Comparison of ENCODE assay signal across 9 cellular contexts in the genomic region with DNA sequence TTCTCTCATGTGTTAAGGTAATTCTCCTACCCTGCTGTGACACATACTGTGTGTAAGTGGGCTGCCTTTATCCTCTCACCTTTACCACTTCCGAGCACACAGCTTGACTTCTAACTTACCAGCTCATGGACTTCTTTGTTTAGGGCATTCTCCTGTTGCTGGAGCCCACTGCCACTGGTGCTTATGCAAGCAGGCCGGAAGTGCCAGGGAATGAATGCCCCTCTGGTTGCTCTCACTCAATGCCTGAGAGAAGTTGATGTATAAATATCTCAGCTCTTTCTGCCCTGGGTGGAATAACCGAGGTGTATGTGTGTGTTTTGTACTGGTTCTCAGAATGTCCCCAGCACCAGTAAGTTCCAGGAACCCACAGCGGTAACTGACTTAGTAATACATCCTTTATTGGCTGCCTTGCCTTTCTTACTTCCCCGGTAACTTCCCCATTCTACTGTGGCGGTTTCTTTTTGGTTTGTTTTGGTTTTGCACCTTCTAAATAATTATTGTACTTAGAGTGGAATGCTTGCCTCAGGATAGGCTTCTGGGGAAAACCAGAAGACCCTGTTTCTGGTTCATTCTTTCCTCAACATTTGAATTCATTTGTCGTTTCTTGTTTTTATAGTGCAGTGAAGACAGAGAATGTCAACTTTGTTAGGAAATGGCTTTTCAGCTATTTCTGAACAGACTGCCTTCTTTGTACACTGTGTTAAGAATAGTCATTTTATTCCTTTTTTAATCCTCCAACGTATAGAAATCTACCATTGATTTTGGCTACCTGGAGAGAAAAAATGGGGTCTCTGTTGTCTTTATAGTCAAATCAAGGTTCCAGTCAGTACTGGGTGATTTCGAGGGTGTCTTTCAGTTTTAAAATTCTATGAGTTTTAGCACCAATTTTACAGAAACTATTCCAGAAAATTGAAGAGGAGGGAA. TPM values are rescaled to one million over a fixed set of nuclear protein-coding genes. Genes with fewer than 3 reads are reported as not detected.
A peak's percentile ranks its signal among the peaks of the same experiment; 100 is the strongest.
DNase-seq lines count a peak whose midpoint lies in the region; ATAC-seq, FAIRE-seq and TF ChIP-seq lines count a peak whose summit lies in the region.
"Had no signal": no experiment of that assay in that cellular context is flagged by ENCODE, and none has a peak within 500 bp of the region (broad histone marks: within the 10 kb centered on the region; RNA-seq: fewer than 3 reads in every experiment).

No MANE protein-coding gene starts in this region.

- peak overlapping the region; percentile 61 to 71 for H3K4me3 Mint-ChIP-seq in CD14-positive monocyte

- H3K36me3 Mint-ChIP-seq in CD14-positive monocyte: no peaks in the 10 kb centered on the region

- H2AFZ ChIP-seq in K562 (ENCODE audit: low read depth, low read length): peak overlapping the region; percentile 88

- H3K27me3 ChIP-seq in K562 (ENCODE audit: control insufficient read depth in 2 of 2, insufficient read depth in 2 of 2, low read length in 2 of 2) (no peaks in the 10 kb centered on the region), skeletal muscle satellite cell (ENCODE audit: control insufficient read depth, insufficient read depth, low read length) (no peaks in the 10 kb centered on the region)

- TSS peak; percentile 93 for BruUV-seq in K562 (replicated peaks; lab: Mats Ljungman, UMichigan)

- TF ChIP-seq EP300 in K562 (IDR thresholded peaks at IDR 0.05; ENCODE audit: low read length): peak; percentile 55; the same call in 1 of the 2 replicates

- ATAC-seq in GM19372 (IDR thresholded peaks at IDR 0.05; ENCODE audit: low read depth, unreplicated experiment) (peak; percentile 79), HG03354 (IDR thresholded peaks at IDR 0.05; ENCODE audit: poor library complexity, severe bottlenecking, unreplicated experiment) (peak; percentile 95), K562 (peak; percentile 83)

- 0% methylated on average over 9 of the region's 9 CpGs for WGBS in K562 (ENCODE audit: insufficient coverage, low coverage, missing lambda C conversion rate)

- peak overlapping the region; percentile 74 to 94 (median 81) for H3K27ac Mint-ChIP-seq in CD14-positive monocyte

- H3K4me3 ChIP-seq in SK-N-MC (peak overlapping the region; percentile 39), K562 (peak overlapping the region; percentile 39), skeletal muscle satellite cell (ENCODE audit: low read length) (no peak overlapping the region)

- H3K9me3 ChIP-seq in SK-N-MC (ENCODE audit: low read depth, low read length): no peaks in the 10 kb centered on the region
- no peaks in the 10 kb centered on the region for H3K9me3 ChIP-seq in K562 (replicated peaks; ENCODE audit: control insufficient read depth, insufficient read depth, low read depth, low read length)
- no peaks in the 10 kb centered on the region for H3K9me3 ChIP-seq in skeletal muscle satellite cell (replicated peaks; ENCODE audit: low read length)

- H3K4me1 ChIP-seq in K562 (replicated peaks in 1 of 2; ENCODE audit: control insufficient read depth in 2 of 2, insufficient read depth in 2 of 2, low read length in 2 of 2): peaks cover 3% of the 10 kb centered on the region in 2 experiments; a peak in 2 of 5 replicates
- H3K4me1 ChIP-seq in skeletal muscle satellite cell (ENCODE audit: control insufficient read depth, insufficient read depth, low read length): no peaks in the 10 kb centered on the region

- peak; percentile 84 for FAIRE-seq in K562 (lab: Jason Lieb, UNC)

- intact Hi-C loops in CD14-positive monocyte (cut with micrococcal nuclease): no loop called here
- intact Hi-C loops in K562 (cut with micrococcal nuclease): loop anchor here (1.0 to 5.0 kb wide), 2 partner anchors 46 to 71 kb away; partner anchors contain the start of genes APOO and CXorf58

- no peaks in the 10 kb centered on the region for H4K20me1 ChIP-seq in K562 (replicated peaks; ENCODE audit: control insufficient read depth, insufficient read depth, low read length)

- H3K4me2 ChIP-seq in K562 (ENCODE audit: insufficient read depth, low read length) (peak overlapping the region; percentile 82), skeletal muscle satellite cell (ENCODE audit: low read length) (peak overlapping the region; percentile 49)

- DNase-seq in CD14-positive monocyte (ENCODE audit: low spot score) (peak; percentile 41), SK-N-MC (ENCODE audit: low read depth, low spot score) (no peak), K562 (ENCODE audit: extremely low read depth in 1 of 4, low spot score in 3 of 4) (peak; percentile 10 to 73 (median 44)), NCI-H82 treated with DMSO at 0.1 percent for 48 hours (lab: John Stamatoyannopoulos, UW; ENCODE audit: unreplicated experiment) (no peak), NCI-H446 (lab: John Stamatoyannopoulos, UW) (no peak)

- peaks cover 0 to 32% (median 2%) of the 10 kb centered on the region in 3 donors for H3K27me3 Mint-ChIP-seq in CD14-positive monocyte (ENCODE audit: low read depth in 3 of 3)

- H3K27ac ChIP-seq in SK-N-MC: peak overlapping the region; percentile 76
- H3K27ac ChIP-seq in K562 (ENCODE audit: extremely low read depth, low read depth, low read length): peak overlapping the region; percentile 86

- no peaks in the 10 kb centered on the region for H3K9me1 ChIP-seq in K562 (ENCODE audit: control insufficient read depth, insufficient read depth, low read length)

- H3K9ac ChIP-seq in SK-N-MC (ENCODE audit: insufficient read length) (no peak overlapping the region), K562 (ENCODE audit: insufficient read depth in 1 of 2, low read depth in 2 of 2, low read length in 2 of 2) (peak overlapping the region; percentile 84 to 87; a peak in 3 of 4 replicates), skeletal muscle satellite cell (ENCODE audit: low read depth, low read length) (no peak overlapping the region)

- TF ChIP-seq RAD21 in K562 (CRISPR knock-in tag; conservative IDR thresholded peaks at IDR 0.05 in 1 of 2, IDR thresholded peaks at IDR 0.05 in 1 of 2): no peak

- peak; percentile 64 for TF ChIP-seq POLR2A in K562 (conservative IDR thresholded peaks at IDR 0.05)

- POLR2A ChIA-PET in K562 (lab: Yijun Ruan, JAX): interaction anchor here (1.2 to 1.8 kb wide), 3 partner anchors 10 to 51 kb away, joined by 3 to 5 read pairs (median 4); no protein-coding TSS in a partner anchor

- H3K36me3 ChIP-seq in SK-N-MC (ENCODE audit: insufficient read depth, low read length) (no peaks in the 10 kb centered on the region), K562 (ENCODE audit: control insufficient read depth, insufficient read depth, low read length) (no peaks in the 10 kb centered on the region), skeletal muscle satellite cell (ENCODE audit: insufficient read depth, low read length) (no peaks in the 10 kb centered on the region)

- H3K9me3 Mint-ChIP-seq in CD14-positive monocyte: peaks cover 0 to 4% (median 0%) of the 10 kb centered on the region in 7 donors

- in situ Hi-C loops in K562 (cut with MboI): no loop called here

- CTCF ChIA-PET in K562 (lab: Yijun Ruan, JAX; ENCODE audit: low intra/inter-chr PET ratio): no interaction called here

- H3K79me2 ChIP-seq in K562 (ENCODE audit: control insufficient read depth, insufficient read depth, low read length): peaks cover 2% of the 10 kb centered on the region; the same call in 1 of the 3 replicates

- TF ChIP-seq CTCF in CD14-positive monocyte (IDR thresholded peaks at IDR 0.05): no peak
- no peak for TF ChIP-seq CTCF in K562 (IDR thresholded peaks at IDR 0.05 in 2 of 3, conservative IDR thresholded peaks at IDR 0.05 in 1 of 3; ENCODE audit: insufficient read depth in 2 of 3, low read depth in 1 of 3, low read length in 3 of 3)

- peaks cover 16% of the 10 kb centered on the region for H3K4me1 Mint-ChIP-seq in CD14-positive monocyte

TF ChIP-seq in K562, 482 proteins besides CTCF, POLR2A, EP300 and RAD21 (continues in another document):
- no peak for TF ChIP-seq ZNF75A (CRISPR knock-in tag; IDR thresholded peaks at IDR 0.05)

RNA-seq across cellular contexts. Expression of gene CXorf58, which starts 45.4 kb away (rescaled TPM):
- polyA plus RNA-seq in CD14-positive monocyte (not detected), K562 (2011; rRNA removed) (0.11 and 0.17 TPM in 2 replicates), K562 (2014; fragmentation: Illumina TruSeq; extraction: Trizol) (not detected in 2 replicates), K562 (2014; fragmentation: Nextera tagmentation; extraction: Ambion mirVana) (under 1 TPM; 0.10 to 0.13 TPM), K562 (2014; rRNA removed) (0.26 TPM in 1 of 2 replicates, not detected in the other)
- total RNA-seq in K562 (2011; cell fraction: chromatin; rRNA removed; ENCODE audit: low replicate concordance): not detected in 2 replicates
- total RNA-seq in K562 (2011; cell fraction: nucleolus; rRNA removed): not detected in 2 replicates
- not detected in 2 replicates for total RNA-seq in K562 (2011; cell fraction: nucleoplasm; rRNA removed)
- total RNA-seq in K562 (2014; rRNA removed) (0.12 and 0.27 TPM in 2 replicates), K562 (2014; rRNA removed; fragmentation: Illumina TruSeq; extraction: Trizol) (0.13 and 0.15 TPM in 2 replicates), K562 (2015; rRNA removed; fragmentation: Illumina TruSeq; extraction: Trizol) (0.25 TPM in 1 of 2 replicates, not detected in the other), K562 (2021) (0.25 TPM in 1 of 2 replicates, not detected in the other)
- 0.12 TPM in 1 of 2 replicates, not detected in the other for polyA plus RNA-seq in K562 (2011; cell fraction: cytosol; rRNA removed)
- not detected in 2 replicates for polyA plus RNA-seq in K562 (2011; cell fraction: nucleus; rRNA removed)
- 0.08 TPM in 1 of 2 replicates, not detected in the other for polyA plus RNA-seq in K562 (2012)
- 0.11 TPM in 1 of 2 replicates, not detected in the other for polyA minus RNA-seq in K562 (2011; rRNA and poly(A)+ RNA removed)
- polyA minus RNA-seq in K562 (2011; cell fraction: cytosol; rRNA and poly(A)+ RNA removed): not detected in 2 replicates
- polyA minus RNA-seq in K562 (2011; cell fraction: nucleus; rRNA and poly(A)+ RNA removed): not detected in 2 replicates
- total RNA-seq in skeletal muscle satellite cell (2012; rRNA removed): not detected in 2 replicates
- total RNA-seq: urinary bladder had no signal

RNA-seq across cellular contexts. Expression of gene APOO, which starts 45.5 kb away (rescaled TPM):
- 1 to 10 TPM; 4.6 to 8.3 TPM for polyA plus RNA-seq in CD14-positive monocyte
- 16.2 and 19.7 TPM in 2 replicates for total RNA-seq in K562 (2011; cell fraction: chromatin; rRNA removed; ENCODE audit: low replicate concordance)
- 11.2 and 12.5 TPM in 2 replicates for total RNA-seq in K562 (2011; cell fraction: nucleolus; rRNA removed)
- total RNA-seq in K562 (2011; cell fraction: nucleoplasm; rRNA removed): 18.0 and 23.3 TPM in 2 replicates
- total RNA-seq in K562 (2014; rRNA removed): 37.3 and 43.7 TPM in 2 replicates
- 60.8 and 64.4 TPM in 2 replicates for total RNA-seq in K562 (2014; rRNA removed; fragmentation: Illumina TruSeq; extraction: Trizol)
- total RNA-seq in K562 (2015; rRNA removed; fragmentation: Illumina TruSeq; extraction: Trizol): 56.9 and 59.7 TPM in 2 replicates
- total RNA-seq in K562 (2021): 59.8 and 63.9 TPM in 2 replicates
- polyA plus RNA-seq in K562 (2011; rRNA removed): 55.2 and 67.3 TPM in 2 replicates
- polyA plus RNA-seq in K562 (2011; cell fraction: cytosol; rRNA removed): 34.2 and 35.9 TPM in 2 replicates
- polyA plus RNA-seq in K562 (2011; cell fraction: nucleus; rRNA removed): 9.4 and 13.6 TPM in 2 replicates
- polyA plus RNA-seq in K562 (2012): 78.6 and 89.2 TPM in 2 replicates
- polyA plus RNA-seq in K562 (2014; fragmentation: Illumina TruSeq; extraction: Trizol): 62.9 and 72.0 TPM in 2 replicates
- 10 to 100 TPM; 46.5 to 76.4 TPM for polyA plus RNA-seq in K562 (2014; fragmentation: Nextera tagmentation; extraction: Ambion mirVana)
- 58.9 and 63.6 TPM in 2 replicates for polyA plus RNA-seq in K562 (2014; rRNA removed)
- polyA minus RNA-seq in K562 (2011; rRNA and poly(A)+ RNA removed): 30.1 and 34.1 TPM in 2 replicates
- polyA minus RNA-seq in K562 (2011; cell fraction: cytosol; rRNA and poly(A)+ RNA removed): 4.8 and 11.5 TPM in 2 replicates
- polyA minus RNA-seq in K562 (2011; cell fraction: nucleus; rRNA and poly(A)+ RNA removed): 6.3 and 8.2 TPM in 2 replicates
- total RNA-seq in skeletal muscle satellite cell (2012; rRNA removed): 9.4 and 12.7 TPM in 2 replicates

Comparison
In these comparisons a context has a peak if more than half of its experiments do, and no peak if none do; other contexts are left out.
1. DNase-seq: peak in CD14-positive monocyte (single experiment) and K562 (4 of 4); none in SK-N-MC (single experiment), NCI-H82 treated with DMSO at 0.1 percent for 48 hours (single experiment) and NCI-H446 (0 of 2).
2. H3K9ac ChIP-seq: peak in K562 (2 of 2); none in SK-N-MC (single experiment) and skeletal muscle satellite cell (single experiment).
3. Peak in every context shown above with its lines, with median percentiles within 50 percentile points of each other: ATAC-seq.